1 cellular context compared by ENCODE assay signal in the genomic region with DNA sequence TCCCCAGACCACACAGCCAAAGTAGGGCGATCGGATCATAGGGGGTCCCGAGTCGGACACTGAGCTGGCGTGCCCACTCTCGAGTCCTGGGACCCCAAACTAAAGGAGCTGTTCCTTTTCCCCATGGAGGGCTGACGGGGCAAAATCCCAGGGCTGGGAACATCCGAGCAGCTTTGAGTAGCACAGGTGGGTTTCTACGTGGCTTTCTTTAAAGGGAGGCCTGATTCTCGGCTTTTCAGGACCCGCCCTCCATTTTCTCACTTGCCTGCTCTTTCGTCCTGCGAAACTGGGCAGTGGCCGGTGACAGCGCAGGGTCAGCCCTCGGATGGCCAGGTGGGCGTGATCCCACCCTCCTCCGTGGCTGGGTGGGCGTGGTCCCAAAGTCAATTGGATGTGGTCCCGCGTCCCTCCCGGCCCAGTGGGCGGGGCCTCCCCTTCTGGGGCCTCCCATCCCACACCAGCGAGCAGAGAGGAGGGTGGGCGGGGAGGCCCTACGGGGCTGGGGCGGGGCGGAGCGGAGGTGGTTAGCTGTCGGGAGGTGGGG.
A peak's percentile ranks its signal among the peaks of the same experiment; 100 is the strongest.
TF ChIP-seq lines count a peak whose summit lies in the region.

No MANE protein-coding gene starts in this region.

TF ChIP-seq in HepG2, 621 proteins besides CTCF, POLR2A, EP300 and RAD21 (continued from another document and continues in another):
- TF ChIP-seq, protein P1, sequence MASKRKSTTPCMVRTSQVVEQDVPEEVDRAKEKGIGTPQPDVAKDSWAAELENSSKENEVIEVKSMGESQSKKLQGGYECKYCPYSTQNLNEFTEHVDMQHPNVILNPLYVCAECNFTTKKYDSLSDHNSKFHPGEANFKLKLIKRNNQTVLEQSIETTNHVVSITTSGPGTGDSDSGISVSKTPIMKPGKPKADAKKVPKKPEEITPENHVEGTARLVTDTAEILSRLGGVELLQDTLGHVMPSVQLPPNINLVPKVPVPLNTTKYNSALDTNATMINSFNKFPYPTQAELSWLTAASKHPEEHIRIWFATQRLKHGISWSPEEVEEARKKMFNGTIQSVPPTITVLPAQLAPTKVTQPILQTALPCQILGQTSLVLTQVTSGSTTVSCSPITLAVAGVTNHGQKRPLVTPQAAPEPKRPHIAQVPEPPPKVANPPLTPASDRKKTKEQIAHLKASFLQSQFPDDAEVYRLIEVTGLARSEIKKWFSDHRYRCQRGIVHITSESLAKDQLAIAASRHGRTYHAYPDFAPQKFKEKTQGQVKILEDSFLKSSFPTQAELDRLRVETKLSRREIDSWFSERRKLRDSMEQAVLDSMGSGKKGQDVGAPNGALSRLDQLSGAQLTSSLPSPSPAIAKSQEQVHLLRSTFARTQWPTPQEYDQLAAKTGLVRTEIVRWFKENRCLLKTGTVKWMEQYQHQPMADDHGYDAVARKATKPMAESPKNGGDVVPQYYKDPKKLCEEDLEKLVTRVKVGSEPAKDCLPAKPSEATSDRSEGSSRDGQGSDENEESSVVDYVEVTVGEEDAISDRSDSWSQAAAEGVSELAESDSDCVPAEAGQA (IDR thresholded peaks at IDR 0.05; ENCODE audit: low read depth) = no peak
- TF ChIP-seq, protein P1 (CRISPR knock-in tag; IDR thresholded peaks at IDR 0.05; ENCODE audit: borderline replicate concordance) = peak; percentile 38; the same call in 1 of the 2 replicates
- TF ChIP-seq GLI4 (CRISPR knock-in tag; IDR thresholded peaks at IDR 0.05; ENCODE audit: borderline replicate concordance) = 0 out of 2 replicates have a peak, but pooled peaks have one; percentile 17
- 0 out of 2 replicates have a peak, but pooled peaks have one; percentile 17 for TF ChIP-seq KDM2A (CRISPR knock-in tag; IDR thresholded peaks at IDR 0.05; ENCODE audit: borderline replicate concordance, low read depth)
- TF ChIP-seq BORCS8-MEF2B (CRISPR knock-in tag; IDR thresholded peaks at IDR 0.05) = no peak
- no peak for TF ChIP-seq SATB2 (CRISPR knock-in tag; IDR thresholded peaks at IDR 0.05)
- TF ChIP-seq, protein P2, sequence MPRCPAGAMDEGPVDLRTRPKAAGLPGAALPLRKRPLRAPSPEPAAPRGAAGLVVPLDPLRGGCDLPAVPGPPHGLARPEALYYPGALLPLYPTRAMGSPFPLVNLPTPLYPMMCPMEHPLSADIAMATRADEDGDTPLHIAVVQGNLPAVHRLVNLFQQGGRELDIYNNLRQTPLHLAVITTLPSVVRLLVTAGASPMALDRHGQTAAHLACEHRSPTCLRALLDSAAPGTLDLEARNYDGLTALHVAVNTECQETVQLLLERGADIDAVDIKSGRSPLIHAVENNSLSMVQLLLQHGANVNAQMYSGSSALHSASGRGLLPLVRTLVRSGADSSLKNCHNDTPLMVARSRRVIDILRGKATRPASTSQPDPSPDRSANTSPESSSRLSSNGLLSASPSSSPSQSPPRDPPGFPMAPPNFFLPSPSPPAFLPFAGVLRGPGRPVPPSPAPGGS (CRISPR knock-in tag; IDR thresholded peaks at IDR 0.05) = 0 out of 2 replicates have a peak, but pooled peaks have one; percentile 15
- TF ChIP-seq, protein P3, sequence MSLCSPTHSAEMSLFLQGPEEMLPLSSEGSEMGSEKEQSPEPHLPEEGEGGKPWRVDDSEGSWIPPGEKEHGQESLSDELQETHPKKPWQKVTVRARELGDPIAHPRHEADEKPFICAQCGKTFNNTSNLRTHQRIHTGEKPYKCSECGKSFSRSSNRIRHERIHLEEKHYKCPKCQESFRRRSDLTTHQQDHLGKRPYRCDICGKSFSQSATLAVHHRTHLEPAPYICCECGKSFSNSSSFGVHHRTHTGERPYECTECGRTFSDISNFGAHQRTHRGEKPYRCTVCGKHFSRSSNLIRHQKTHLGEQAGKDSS (CRISPR knock-in tag; IDR thresholded peaks at IDR 0.05; ENCODE audit: borderline replicate concordance, low read depth) = peak; percentile 22; the same call in 1 of the 2 replicates
- TF ChIP-seq, protein P4, sequence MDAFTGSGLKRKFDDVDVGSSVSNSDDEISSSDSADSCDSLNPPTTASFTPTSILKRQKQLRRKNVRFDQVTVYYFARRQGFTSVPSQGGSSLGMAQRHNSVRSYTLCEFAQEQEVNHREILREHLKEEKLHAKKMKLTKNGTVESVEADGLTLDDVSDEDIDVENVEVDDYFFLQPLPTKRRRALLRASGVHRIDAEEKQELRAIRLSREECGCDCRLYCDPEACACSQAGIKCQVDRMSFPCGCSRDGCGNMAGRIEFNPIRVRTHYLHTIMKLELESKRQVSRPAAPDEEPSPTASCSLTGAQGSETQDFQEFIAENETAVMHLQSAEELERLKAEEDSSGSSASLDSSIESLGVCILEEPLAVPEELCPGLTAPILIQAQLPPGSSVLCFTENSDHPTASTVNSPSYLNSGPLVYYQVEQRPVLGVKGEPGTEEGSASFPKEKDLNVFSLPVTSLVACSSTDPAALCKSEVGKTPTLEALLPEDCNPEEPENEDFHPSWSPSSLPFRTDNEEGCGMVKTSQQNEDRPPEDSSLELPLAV (CRISPR knock-in tag; conservative IDR thresholded peaks at IDR 0.05; ENCODE audit: low read depth) = no peak
- TF ChIP-seq, protein P5, sequence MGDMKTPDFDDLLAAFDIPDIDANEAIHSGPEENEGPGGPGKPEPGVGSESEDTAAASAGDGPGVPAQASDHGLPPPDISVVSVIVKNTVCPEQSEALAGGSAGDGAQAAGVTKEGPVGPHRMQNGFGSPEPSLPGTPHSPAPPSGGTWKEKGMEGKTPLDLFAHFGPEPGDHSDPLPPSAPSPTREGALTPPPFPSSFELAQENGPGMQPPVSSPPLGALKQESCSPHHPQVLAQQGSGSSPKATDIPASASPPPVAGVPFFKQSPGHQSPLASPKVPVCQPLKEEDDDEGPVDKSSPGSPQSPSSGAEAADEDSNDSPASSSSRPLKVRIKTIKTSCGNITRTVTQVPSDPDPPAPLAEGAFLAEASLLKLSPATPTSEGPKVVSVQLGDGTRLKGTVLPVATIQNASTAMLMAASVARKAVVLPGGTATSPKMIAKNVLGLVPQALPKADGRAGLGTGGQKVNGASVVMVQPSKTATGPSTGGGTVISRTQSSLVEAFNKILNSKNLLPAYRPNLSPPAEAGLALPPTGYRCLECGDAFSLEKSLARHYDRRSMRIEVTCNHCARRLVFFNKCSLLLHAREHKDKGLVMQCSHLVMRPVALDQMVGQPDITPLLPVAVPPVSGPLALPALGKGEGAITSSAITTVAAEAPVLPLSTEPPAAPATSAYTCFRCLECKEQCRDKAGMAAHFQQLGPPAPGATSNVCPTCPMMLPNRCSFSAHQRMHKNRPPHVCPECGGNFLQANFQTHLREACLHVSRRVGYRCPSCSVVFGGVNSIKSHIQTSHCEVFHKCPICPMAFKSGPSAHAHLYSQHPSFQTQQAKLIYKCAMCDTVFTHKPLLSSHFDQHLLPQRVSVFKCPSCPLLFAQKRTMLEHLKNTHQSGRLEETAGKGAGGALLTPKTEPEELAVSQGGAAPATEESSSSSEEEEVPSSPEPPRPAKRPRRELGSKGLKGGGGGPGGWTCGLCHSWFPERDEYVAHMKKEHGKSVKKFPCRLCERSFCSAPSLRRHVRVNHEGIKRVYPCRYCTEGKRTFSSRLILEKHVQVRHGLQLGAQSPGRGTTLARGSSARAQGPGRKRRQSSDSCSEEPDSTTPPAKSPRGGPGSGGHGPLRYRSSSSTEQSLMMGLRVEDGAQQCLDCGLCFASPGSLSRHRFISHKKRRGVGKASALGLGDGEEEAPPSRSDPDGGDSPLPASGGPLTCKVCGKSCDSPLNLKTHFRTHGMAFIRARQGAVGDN (CRISPR knock-in tag; IDR thresholded peaks at IDR 0.05) = peak; percentile 68; the same call in 1 of the 2 replicates
- TF ChIP-seq ZNF816 (CRISPR knock-in tag; IDR thresholded peaks at IDR 0.05; ENCODE audit: borderline replicate concordance) = peak; percentile 53; the same call in 1 of the 2 replicates
- no peak for TF ChIP-seq ZIK1 (CRISPR knock-in tag; IDR thresholded peaks at IDR 0.05; ENCODE audit: borderline replicate concordance, low read depth)
- TF ChIP-seq KAT2B (IDR thresholded peaks at IDR 0.05; ENCODE audit: borderline replicate concordance, low read depth, low read length) = no peak
- TF ChIP-seq RELA (CRISPR knock-in tag; IDR thresholded peaks at IDR 0.05) = no peak
- TF ChIP-seq, protein P6, sequence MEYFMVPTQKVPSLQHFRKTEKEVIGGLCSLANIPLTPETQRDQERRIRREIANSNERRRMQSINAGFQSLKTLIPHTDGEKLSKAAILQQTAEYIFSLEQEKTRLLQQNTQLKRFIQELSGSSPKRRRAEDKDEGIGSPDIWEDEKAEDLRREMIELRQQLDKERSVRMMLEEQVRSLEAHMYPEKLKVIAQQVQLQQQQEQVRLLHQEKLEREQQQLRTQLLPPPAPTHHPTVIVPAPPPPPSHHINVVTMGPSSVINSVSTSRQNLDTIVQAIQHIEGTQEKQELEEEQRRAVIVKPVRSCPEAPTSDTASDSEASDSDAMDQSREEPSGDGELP (IDR thresholded peaks at IDR 0.05; ENCODE audit: borderline replicate concordance, low read depth) = no peak; the same call in 1 of the 2 replicates
- TF ChIP-seq SRSF4 (IDR thresholded peaks at IDR 0.05; ENCODE audit: low read depth, low read length, poor library complexity, severe bottlenecking) = no peak
- no peak for TF ChIP-seq EZH2 (conservative IDR thresholded peaks at IDR 0.05; ENCODE audit: low read depth, low read length)
- TF ChIP-seq SP140L (CRISPR knock-in tag; IDR thresholded peaks at IDR 0.05; ENCODE audit: borderline replicate concordance) = no peak
- no peak for TF ChIP-seq NFRKB (IDR thresholded peaks at IDR 0.05)
- no peak for TF ChIP-seq THAP11 (CRISPR knock-in tag; IDR thresholded peaks at IDR 0.05)
- TF ChIP-seq ZKSCAN5 (CRISPR knock-in tag; IDR thresholded peaks at IDR 0.05) = no peak
- TF ChIP-seq ZEB1 (IDR thresholded peaks at IDR 0.05; ENCODE audit: insufficient replicate concordance, low read depth) = no peak
- TF ChIP-seq SNAPC2 (CRISPR knock-in tag; IDR thresholded peaks at IDR 0.05) = no peak
- TF ChIP-seq IKZF1 (IDR thresholded peaks at IDR 0.05) = no peak
- TF ChIP-seq, protein P7, sequence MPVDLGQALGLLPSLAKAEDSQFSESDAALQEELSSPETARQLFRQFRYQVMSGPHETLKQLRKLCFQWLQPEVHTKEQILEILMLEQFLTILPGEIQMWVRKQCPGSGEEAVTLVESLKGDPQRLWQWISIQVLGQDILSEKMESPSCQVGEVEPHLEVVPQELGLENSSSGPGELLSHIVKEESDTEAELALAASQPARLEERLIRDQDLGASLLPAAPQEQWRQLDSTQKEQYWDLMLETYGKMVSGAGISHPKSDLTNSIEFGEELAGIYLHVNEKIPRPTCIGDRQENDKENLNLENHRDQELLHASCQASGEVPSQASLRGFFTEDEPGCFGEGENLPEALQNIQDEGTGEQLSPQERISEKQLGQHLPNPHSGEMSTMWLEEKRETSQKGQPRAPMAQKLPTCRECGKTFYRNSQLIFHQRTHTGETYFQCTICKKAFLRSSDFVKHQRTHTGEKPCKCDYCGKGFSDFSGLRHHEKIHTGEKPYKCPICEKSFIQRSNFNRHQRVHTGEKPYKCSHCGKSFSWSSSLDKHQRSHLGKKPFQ (CRISPR knock-in tag; IDR thresholded peaks at IDR 0.05; ENCODE audit: insufficient replicate concordance) = no peak
- TF ChIP-seq POLR2AphosphoS5 (IDR thresholded peaks at IDR 0.05; ENCODE audit: low read depth, low read length) = peak; percentile 86
- TF ChIP-seq ZC3H13 (CRISPR knock-in tag; IDR thresholded peaks at IDR 0.05) = 0 out of 2 replicates have a peak, but pooled peaks have one; percentile 2
- TF ChIP-seq KLF12 (CRISPR knock-in tag; IDR thresholded peaks at IDR 0.05; ENCODE audit: borderline replicate concordance) = 0 out of 2 replicates have a peak, but pooled peaks have one; percentile 60
- TF ChIP-seq TBX3 (IDR thresholded peaks at IDR 0.05; ENCODE audit: borderline replicate concordance) = no peak
- TF ChIP-seq FOXC1 (CRISPR knock-in tag; IDR thresholded peaks at IDR 0.05; ENCODE audit: borderline replicate concordance) = peak; percentile 3; the same call in 1 of the 2 replicates
- no peak for TF ChIP-seq ZSCAN29 (CRISPR knock-in tag; conservative IDR thresholded peaks at IDR 0.05)
- TF ChIP-seq ZBTB8A (CRISPR knock-in tag; IDR thresholded peaks at IDR 0.05; ENCODE audit: borderline replicate concordance, low read depth) = no peak
- TF ChIP-seq NAIF1 (CRISPR knock-in tag; IDR thresholded peaks at IDR 0.05; ENCODE audit: borderline replicate concordance) = peak; percentile 32; the same call in 1 of the 2 replicates
- peak; percentile 67; the same call in 1 of the 2 replicates for TF ChIP-seq SAP130 (CRISPR knock-in tag; IDR thresholded peaks at IDR 0.05; ENCODE audit: low read depth)
- TF ChIP-seq NFATC3 (CRISPR knock-in tag; IDR thresholded peaks at IDR 0.05) = 0 out of 2 replicates have a peak, but pooled peaks have one; percentile 20
- TF ChIP-seq ZNF777 (CRISPR knock-in tag; IDR thresholded peaks at IDR 0.05) = peak; percentile 25; the same call in 1 of the 2 replicates
- TF ChIP-seq, protein P8, sequence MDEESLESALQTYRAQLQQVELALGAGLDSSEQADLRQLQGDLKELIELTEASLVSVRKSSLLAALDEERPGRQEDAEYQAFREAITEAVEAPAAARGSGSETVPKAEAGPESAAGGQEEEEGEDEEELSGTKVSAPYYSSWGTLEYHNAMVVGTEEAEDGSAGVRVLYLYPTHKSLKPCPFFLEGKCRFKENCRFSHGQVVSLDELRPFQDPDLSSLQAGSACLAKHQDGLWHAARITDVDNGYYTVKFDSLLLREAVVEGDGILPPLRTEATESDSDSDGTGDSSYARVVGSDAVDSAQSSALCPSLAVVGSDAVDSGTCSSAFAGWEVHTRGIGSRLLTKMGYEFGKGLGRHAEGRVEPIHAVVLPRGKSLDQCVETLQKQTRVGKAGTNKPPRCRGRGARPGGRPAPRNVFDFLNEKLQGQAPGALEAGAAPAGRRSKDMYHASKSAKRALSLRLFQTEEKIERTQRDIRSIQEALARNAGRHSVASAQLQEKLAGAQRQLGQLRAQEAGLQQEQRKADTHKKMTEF (CRISPR knock-in tag; IDR thresholded peaks at IDR 0.05) = no peak
- TF ChIP-seq HNRNPLL (IDR thresholded peaks at IDR 0.05; ENCODE audit: low read depth, low read length, poor library complexity, severe bottlenecking) = peak; percentile 99
- TF ChIP-seq NFE2L1 (CRISPR knock-in tag; IDR thresholded peaks at IDR 0.05; ENCODE audit: borderline replicate concordance) = no peak
- TF ChIP-seq HOXA5 (CRISPR knock-in tag; IDR thresholded peaks at IDR 0.05) = no peak
- TF ChIP-seq MEF2D (CRISPR knock-in tag; IDR thresholded peaks at IDR 0.05) = peak; percentile 47; the same call in 1 of the 2 replicates
- TF ChIP-seq, protein P9, sequence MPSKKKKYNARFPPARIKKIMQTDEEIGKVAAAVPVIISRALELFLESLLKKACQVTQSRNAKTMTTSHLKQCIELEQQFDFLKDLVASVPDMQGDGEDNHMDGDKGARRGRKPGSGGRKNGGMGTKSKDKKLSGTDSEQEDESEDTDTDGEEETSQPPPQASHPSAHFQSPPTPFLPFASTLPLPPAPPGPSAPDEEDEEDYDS (CRISPR knock-in tag; IDR thresholded peaks at IDR 0.05) = peak; percentile 91
